2 cellular contexts compared by ENCODE assay signal in the genomic region with DNA sequence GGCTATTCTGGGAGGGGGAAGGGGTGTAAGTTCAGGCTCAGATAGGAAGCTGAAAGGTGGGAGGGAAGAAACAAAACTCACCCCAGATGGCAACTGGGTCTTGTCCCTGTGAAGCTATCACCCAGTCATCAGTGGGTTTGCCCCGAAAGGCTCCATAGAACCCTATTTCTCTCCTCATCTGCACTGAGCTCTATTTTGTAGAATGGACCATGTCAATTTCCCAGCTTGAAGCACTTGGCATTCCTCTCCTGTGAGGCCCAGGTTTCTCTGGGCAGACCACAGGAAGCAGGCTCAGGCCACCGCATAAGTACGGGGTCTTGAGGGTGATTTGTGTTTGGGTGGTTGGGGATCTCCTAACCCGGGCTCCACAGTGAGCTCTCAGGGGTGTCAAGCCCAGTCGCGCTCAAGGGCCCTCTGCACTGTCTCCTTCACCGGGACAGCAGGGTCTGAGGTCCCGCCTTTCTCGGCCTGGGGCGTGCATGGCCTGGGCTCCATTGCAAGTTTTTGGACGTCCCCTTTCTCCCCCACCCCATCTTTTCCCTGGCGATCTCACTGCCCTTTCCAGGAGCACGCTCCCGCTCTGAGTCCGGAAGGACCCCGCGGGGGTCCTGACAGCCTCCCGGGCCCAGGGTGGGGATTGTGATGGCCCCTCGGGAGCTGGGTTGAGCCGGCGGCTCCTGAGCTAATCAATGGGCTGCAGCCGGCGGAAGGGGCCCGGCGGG.
TF ChIP-seq lines count a peak whose summit lies in the region.

No MANE protein-coding gene starts in this region.

TF ChIP-seq in K562, 482 proteins besides CTCF, POLR2A, EP300 and RAD21:
- no peak for TF ChIP-seq RFX7 (CRISPR knock-in tag; IDR thresholded peaks at IDR 0.05)
- 0 out of 2 replicates have a peak, but pooled peaks have one; percentile 62 for TF ChIP-seq ARID1B (IDR thresholded peaks at IDR 0.05)
- TF ChIP-seq, protein P1, sequence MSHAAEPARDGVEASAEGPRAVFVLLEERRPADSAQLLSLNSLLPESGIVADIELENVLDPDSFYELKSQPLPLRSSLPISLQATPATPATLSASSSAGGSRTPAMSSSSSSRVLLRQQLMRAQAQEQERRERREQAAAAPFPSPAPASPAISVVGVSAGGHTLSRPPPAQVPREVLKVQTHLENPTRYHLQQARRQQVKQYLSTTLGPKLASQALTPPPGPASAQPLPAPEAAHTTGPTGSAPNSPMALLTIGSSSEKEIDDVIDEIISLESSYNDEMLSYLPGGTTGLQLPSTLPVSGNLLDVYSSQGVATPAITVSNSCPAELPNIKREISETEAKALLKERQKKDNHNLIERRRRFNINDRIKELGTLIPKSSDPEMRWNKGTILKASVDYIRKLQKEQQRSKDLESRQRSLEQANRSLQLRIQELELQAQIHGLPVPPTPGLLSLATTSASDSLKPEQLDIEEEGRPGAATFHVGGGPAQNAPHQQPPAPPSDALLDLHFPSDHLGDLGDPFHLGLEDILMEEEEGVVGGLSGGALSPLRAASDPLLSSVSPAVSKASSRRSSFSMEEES (CRISPR knock-in tag; IDR thresholded peaks at IDR 0.05): no peak
- no peak for TF ChIP-seq ZNF436 (CRISPR knock-in tag; IDR thresholded peaks at IDR 0.05)
- TF ChIP-seq TAL1 (IDR thresholded peaks at IDR 0.05): peak; percentile 29; the same call in 1 of the 2 replicates
- TF ChIP-seq CEBPG (CRISPR knock-in tag; IDR thresholded peaks at IDR 0.05): no peak
- no peak for TF ChIP-seq CEBPG (tag; conservative IDR thresholded peaks at IDR 0.05 in 1 of 2, IDR thresholded peaks at IDR 0.05 in 1 of 2)
- no peak for TF ChIP-seq DACH1 (IDR thresholded peaks at IDR 0.05; ENCODE audit: partially characterized antibody)
- no peak for TF ChIP-seq ZNF316 (IDR thresholded peaks at IDR 0.05)

TF ChIP-seq in HepG2, 621 proteins besides CTCF, POLR2A, EP300 and RAD21:
- TF ChIP-seq PHF21A (CRISPR knock-in tag; IDR thresholded peaks at IDR 0.05): 0 out of 2 replicates have a peak, but pooled peaks have one; percentile 6
- TF ChIP-seq SALL1 (CRISPR knock-in tag; IDR thresholded peaks at IDR 0.05): no peak
- TF ChIP-seq PTBP1 (IDR thresholded peaks at IDR 0.05; ENCODE audit: low read depth, low read length, poor library complexity, severe bottlenecking): peak; percentile 59
- TF ChIP-seq ZNF605 (CRISPR knock-in tag; IDR thresholded peaks at IDR 0.05): peak; percentile 22
- 0 out of 2 replicates have a peak, but pooled peaks have one; percentile 5 for TF ChIP-seq ZNF558 (CRISPR knock-in tag; IDR thresholded peaks at IDR 0.05; ENCODE audit: borderline replicate concordance)
- TF ChIP-seq PHF5A (CRISPR knock-in tag; IDR thresholded peaks at IDR 0.05; ENCODE audit: low read depth, unreplicated experiment): no peak
- TF ChIP-seq THAP7 (CRISPR knock-in tag; IDR thresholded peaks at IDR 0.05): 0 out of 2 replicates have a peak, but pooled peaks have one; percentile 21
- no peak for TF ChIP-seq MEIS2 (CRISPR knock-in tag; IDR thresholded peaks at IDR 0.05)
- 0 out of 2 replicates have a peak, but pooled peaks have one; percentile 15 for TF ChIP-seq SRY (CRISPR knock-in tag; IDR thresholded peaks at IDR 0.05)
- TF ChIP-seq, protein P2, sequence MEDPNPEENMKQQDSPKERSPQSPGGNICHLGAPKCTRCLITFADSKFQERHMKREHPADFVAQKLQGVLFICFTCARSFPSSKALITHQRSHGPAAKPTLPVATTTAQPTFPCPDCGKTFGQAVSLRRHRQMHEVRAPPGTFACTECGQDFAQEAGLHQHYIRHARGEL (CRISPR knock-in tag; IDR thresholded peaks at IDR 0.05): 0 out of 2 replicates have a peak, but pooled peaks have one; percentile 42
- 0 out of 2 replicates have a peak, but pooled peaks have one; percentile 5 for TF ChIP-seq ZSCAN21 (CRISPR knock-in tag; IDR thresholded peaks at IDR 0.05; ENCODE audit: borderline replicate concordance)
- no peak for TF ChIP-seq ZNF839 (CRISPR knock-in tag; IDR thresholded peaks at IDR 0.05; ENCODE audit: borderline replicate concordance)
- TF ChIP-seq, protein P3, sequence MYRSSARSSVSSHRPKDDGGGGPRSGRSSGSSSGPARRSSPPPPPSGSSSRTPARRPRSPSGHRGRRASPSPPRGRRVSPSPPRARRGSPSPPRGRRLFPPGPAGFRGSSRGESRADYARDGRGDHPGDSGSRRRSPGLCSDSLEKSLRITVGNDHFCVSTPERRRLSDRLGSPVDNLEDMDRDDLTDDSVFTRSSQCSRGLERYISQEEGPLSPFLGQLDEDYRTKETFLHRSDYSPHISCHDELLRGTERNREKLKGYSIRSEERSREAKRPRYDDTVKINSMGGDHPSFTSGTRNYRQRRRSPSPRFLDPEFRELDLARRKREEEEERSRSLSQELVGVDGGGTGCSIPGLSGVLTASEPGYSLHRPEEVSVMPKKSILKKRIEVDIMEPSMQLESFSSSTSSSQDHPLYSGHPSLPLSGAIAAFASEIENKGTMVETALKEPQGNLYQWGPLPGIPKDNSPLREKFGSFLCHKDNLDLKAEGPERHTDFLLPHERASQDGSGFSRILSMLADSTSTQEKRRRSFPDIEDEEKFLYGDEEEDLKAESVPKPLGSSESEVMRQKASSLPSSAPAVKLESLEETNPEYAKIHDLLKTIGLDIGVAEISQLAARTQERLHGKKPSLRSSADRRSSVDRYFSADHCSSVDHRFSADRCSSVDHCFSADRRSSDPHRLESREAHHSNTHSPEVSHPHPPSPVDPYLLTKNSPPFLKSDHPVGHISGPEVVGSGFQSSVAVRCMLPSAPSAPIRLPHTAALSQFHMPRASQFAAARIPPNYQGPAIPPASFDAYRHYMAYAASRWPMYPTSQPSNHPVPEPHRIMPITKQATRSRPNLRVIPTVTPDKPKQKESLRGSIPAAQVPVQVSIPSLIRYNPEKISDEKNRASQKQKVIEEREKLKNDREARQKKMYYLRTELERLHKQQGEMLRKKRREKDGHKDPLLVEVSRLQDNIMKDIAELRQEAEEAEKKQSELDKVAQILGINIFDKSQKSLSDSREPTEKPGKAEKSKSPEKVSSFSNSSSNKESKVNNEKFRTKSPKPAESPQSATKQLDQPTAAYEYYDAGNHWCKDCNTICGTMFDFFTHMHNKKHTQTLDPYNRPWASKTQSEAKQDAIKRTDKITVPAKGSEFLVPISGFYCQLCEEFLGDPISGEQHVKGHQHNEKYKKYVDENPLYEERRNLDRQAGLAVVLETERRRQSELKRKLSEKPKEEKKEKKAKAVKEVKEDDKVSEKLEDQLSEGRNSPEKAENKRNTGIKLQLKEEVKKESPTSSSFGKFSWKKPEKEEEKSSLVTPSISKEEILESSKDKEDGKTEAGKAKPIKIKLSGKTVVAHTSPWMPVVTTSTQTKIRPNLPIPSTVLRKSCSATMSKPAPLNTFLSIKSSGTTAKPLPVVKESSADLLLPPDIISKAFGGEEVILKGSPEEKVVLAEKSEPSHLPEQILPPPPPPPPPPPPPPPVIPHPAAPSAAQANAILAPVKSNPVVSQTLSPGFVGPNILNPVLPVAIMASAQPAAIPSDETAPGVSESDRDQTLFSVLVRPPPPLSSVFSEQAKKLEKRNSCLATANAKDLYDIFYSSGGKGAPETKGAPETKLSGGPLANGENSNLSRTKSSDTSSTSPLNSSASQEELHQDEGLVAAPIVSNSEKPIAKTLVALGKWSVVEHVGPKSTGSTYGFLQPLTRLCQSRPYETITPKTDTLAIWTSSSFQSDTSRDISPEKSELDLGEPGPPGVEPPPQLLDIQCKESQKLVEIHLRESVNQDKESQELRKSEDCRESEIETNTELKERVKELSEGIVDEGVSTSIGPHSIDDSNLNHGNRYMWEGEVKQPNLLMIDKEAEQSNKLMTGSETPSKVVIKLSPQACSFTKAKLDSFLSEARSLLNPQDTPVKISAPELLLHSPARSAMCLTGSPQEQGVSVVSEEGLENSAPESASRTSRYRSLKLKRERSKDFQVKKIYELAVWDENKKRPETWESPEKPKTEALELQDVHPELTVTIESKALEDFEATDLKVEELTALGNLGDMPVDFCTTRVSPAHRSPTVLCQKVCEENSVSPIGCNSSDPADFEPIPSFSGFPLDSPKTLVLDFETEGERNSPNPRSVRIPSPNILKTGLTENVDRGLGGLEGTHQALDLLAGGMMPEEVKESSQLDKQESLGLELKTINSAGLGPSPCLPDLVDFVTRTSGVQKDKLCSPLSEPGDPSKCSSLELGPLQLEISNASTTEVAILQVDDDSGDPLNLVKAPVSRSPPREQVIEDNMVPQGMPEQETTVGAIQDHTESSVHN (CRISPR knock-in tag; IDR thresholded peaks at IDR 0.05): no peak
- TF ChIP-seq ARID2 (CRISPR knock-in tag; IDR thresholded peaks at IDR 0.05; ENCODE audit: borderline replicate concordance): 0 out of 2 replicates have a peak, but pooled peaks have one; percentile 52
- 0 out of 2 replicates have a peak, but pooled peaks have one; percentile 24 for TF ChIP-seq ZNF34 (CRISPR knock-in tag; IDR thresholded peaks at IDR 0.05; ENCODE audit: borderline replicate concordance)
- TF ChIP-seq ZFP36L1 (CRISPR knock-in tag; IDR thresholded peaks at IDR 0.05): no peak
- TF ChIP-seq NFYC (CRISPR knock-in tag; IDR thresholded peaks at IDR 0.05): no peak
- peak; percentile 37 for TF ChIP-seq ZNF781 (CRISPR knock-in tag; IDR thresholded peaks at IDR 0.05; ENCODE audit: borderline replicate concordance, not compliant biosample characterization)
- TF ChIP-seq EZH2 (conservative IDR thresholded peaks at IDR 0.05; ENCODE audit: low read depth, low read length): 0 out of 2 replicates have a peak, but pooled peaks have one; percentile 36
- no peak for TF ChIP-seq RERE (CRISPR knock-in tag; IDR thresholded peaks at IDR 0.05; ENCODE audit: low read depth)
- TF ChIP-seq NPAS2 (CRISPR knock-in tag; IDR thresholded peaks at IDR 0.05; ENCODE audit: borderline replicate concordance): no peak
